ENCODE assay signal across 8 cellular contexts in genomic region chr17:78970834-78971763, GRCh38.
DNase-seq lines count a peak whose midpoint lies in the region; ATAC-seq and TF ChIP-seq lines count a peak whose summit lies in the region.

No MANE protein-coding gene starts in this region.

- in situ Hi-C loops in brain microvascular endothelial cell (cut with HindIII; ENCODE audit: low pct_ligation_motif_present, low sequenced_read_pairs), result no loop called here

- H3K27ac ChIP-seq in VCaP, result peak overlapping the region; percentile 31; the same call in 1 of the 2 replicates
- H3K27ac ChIP-seq in brain microvascular endothelial cell, result no peak overlapping the region

- DNase-seq in DMS79 treated with DMSO at 0.1 percent for 48 hours (lab: John Stamatoyannopoulos, UW), result peak; percentile 16
- DNase-seq in DMS79 (lab: John Stamatoyannopoulos, UW), result no peak
- peak; percentile 78 for DNase-seq in NCI-H2171 treated with DMSO at 0.1 percent for 48 hours (lab: John Stamatoyannopoulos, UW)
- peak; percentile 64 for DNase-seq in brain microvascular endothelial cell
- peak; percentile 81 for DNase-seq in iPS-NIHi11 (ENCODE audit: low spot score)
- DNase-seq in stimulated activated CD4-positive, alpha-beta T cell treated with anti-CD3 and anti-CD28 coated beads, Interleukin-12 subunit alpha, Interleukin-12 subunit beta, amount 100 ng/mL, for 48 hours (ENCODE audit: low read depth in 2 of 3, low spot score in 1 of 3), result peak; percentile 54 to 87 (median 73)

- peaks cover 10% of the 10 kb centered on the region for H3K36me3 ChIP-seq in brain microvascular endothelial cell (replicated peaks)

- H3K27me3 ChIP-seq in brain microvascular endothelial cell (replicated peaks), result no peaks in the 10 kb centered on the region

- TF ChIP-seq CTCF in VCaP (conservative IDR thresholded peaks at IDR 0.05), result peak; percentile 96
- peak; percentile 91 for TF ChIP-seq CTCF in brain microvascular endothelial cell (IDR thresholded peaks at IDR 0.05; ENCODE audit: low read depth, low read length, missing control alignments)

- H3K4me3 ChIP-seq in brain microvascular endothelial cell (ENCODE audit: low read depth, low read length), result no peak overlapping the region

- ATAC-seq in HG03571 (IDR thresholded peaks at IDR 0.05; ENCODE audit: unreplicated experiment), result no peak
